Comparison of ENCODE assay signal across 15 cellular contexts in genomic region chr7:138727336-138728099, GRCh38.
"Had no signal": no experiment of that assay in that cellular context is flagged by ENCODE, and none has a peak within 500 bp of the region (broad histone marks: within the 10 kb centered on the region; RNA-seq: fewer than 3 reads in every experiment).

No MANE protein-coding gene starts in this region.

- DNase-seq: activated CD8-positive, alpha-beta memory T cell treated with anti-CD3 and anti-CD28 coated beads, Interleukin-2, amount 50 U/mL, for 48 hours; activated CD8-positive, alpha-beta T cell treated with anti-CD3 and anti-CD28 coated beads for 36 hours; activated naive CD4-positive, alpha-beta T cell; aorta; dorsolateral prefrontal cortex; foreskin melanocyte; head of caudate nucleus; left colon; occipital lobe; psoas muscle; sigmoid colon; stimulated activated CD4-positive, alpha-beta T cell treated with anti-CD3 and anti-CD28 coated beads, Interleukin-2, amount 100 ng/mL, for 48 hours; stimulated activated naive CD8-positive, alpha-beta T cell treated with anti-CD3 and anti-CD28 coated beads, Interleukin-15, Interleukin-2, amounts not matched to agents 100 U/mL and 50 U/mL, for 24 hours; T-helper 9 cell had no signal

- H3K4me3 ChIP-seq: breast epithelium, dorsolateral prefrontal cortex, psoas muscle, sigmoid colon had no signal

- H3K36me3 ChIP-seq: breast epithelium, sigmoid colon had no signal

- H3K4me1 ChIP-seq: breast epithelium, psoas muscle, sigmoid colon had no signal

- H3K27ac ChIP-seq: dorsolateral prefrontal cortex, psoas muscle, sigmoid colon had no signal

- H3K27me3 ChIP-seq: breast epithelium, dorsolateral prefrontal cortex, sigmoid colon had no signal

- ATAC-seq: activated CD8-positive, alpha-beta T cell treated with anti-CD3 and anti-CD28 coated beads for 36 hours; left colon; stimulated activated naive CD8-positive, alpha-beta T cell treated with anti-CD3 and anti-CD28 coated beads, Interleukin-15, Interleukin-2, amounts not matched to agents 100 U/mL and 50 U/mL, for 24 hours had no signal

- H3K9me3 ChIP-seq: breast epithelium, psoas muscle, sigmoid colon had no signal
